Comparison of ENCODE assay signal across 8 cellular contexts in the genomic region with DNA sequence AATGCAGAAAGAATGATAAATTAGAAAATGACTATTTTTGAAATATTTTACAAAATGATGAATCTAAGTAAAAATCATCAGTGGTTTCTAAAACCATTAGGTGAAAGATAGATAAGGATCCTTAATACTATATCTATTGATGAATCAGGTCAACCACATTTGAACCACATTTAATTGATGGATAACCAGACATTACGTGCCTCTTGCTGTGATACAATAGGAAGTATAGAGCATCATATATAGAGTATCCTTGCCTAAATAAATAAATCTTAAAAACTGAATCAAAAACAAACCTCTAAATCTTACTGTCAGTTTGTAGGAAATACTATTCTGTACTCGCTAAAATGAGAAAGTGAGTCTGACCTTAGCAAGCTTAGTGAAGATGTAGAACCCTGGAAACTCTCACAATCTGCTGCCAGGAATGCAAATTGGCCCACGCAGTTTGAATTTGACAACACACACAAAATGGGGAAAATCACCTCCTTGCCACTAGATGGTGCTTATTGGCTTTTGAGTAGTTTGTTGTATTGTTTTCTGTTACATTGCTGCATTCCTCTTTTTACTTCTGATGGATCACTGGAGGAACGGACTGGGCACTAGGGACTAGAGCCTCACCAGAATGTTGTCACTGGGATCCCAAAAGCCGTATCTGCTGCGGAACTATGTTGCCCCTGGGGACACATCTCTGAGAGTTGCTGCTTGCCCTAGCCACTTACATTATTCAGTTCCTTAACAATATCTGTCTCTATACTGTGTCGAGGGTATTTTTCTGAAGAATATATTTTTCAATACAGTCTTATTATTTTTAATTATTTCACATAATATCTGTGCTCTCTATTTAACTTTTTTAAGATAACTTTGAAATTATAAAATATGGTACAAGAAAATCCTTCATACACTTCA. TPM values are rescaled to one million over a fixed set of nuclear protein-coding genes. Genes with fewer than 3 reads are reported as not detected.
A peak's percentile ranks its signal among the peaks of the same experiment; 100 is the strongest.
DNase-seq lines count a peak whose midpoint lies in the region; ATAC-seq, FAIRE-seq and TF ChIP-seq lines count a peak whose summit lies in the region.

No MANE protein-coding gene starts in this region.

- no peak for TF ChIP-seq EP300 in SK-N-SH (IDR thresholded peaks at IDR 0.05; ENCODE audit: borderline replicate concordance in 1 of 2, low read depth in 1 of 2, low read length in 1 of 2)

- peaks cover 6% of the 10 kb centered on the region for H3K4me1 ChIP-seq in GM23248 (ENCODE audit: insufficient read depth)
- no peaks in the 10 kb centered on the region for H3K4me1 ChIP-seq in SK-N-SH (ENCODE audit: control insufficient read depth in 1 of 2, insufficient read depth in 2 of 2, low read depth in 1 of 2, low read length in 1 of 2)

- H3F3A ChIP-seq in GM23248 (ENCODE audit: insufficient read depth) (no peaks in the 10 kb centered on the region), SK-N-SH (replicated peaks; ENCODE audit: insufficient read depth) (no peaks in the 10 kb centered on the region)

- no peaks in the 10 kb centered on the region for H3K4me1 Mint-ChIP-seq in naive B cell

- 30 to 33% methylated on average over 7 of the region's 7 CpGs for WGBS in GM23248 (ENCODE audit: low coverage in 1 of 2, low lambda C conversion rate in 2 of 2, missing lambda C conversion rate in 2 of 2), 2 experiments
- 43% methylated on average over 7 of the region's 7 CpGs for WGBS in SK-N-SH (ENCODE audit: low lambda C conversion rate)

- H3K27me3 ChIP-seq in GM23248 (replicated peaks; ENCODE audit: insufficient read depth) (no peaks in the 10 kb centered on the region), SK-N-SH (ENCODE audit: insufficient read depth) (no peaks in the 10 kb centered on the region)

- H3K9me3 ChIP-seq in GM23248 (ENCODE audit: low read depth) (no peaks in the 10 kb centered on the region), SK-N-SH (no peaks in the 10 kb centered on the region)

- TF ChIP-seq CTCF in SK-N-SH (IDR thresholded peaks at IDR 0.05): peak; percentile 74

- no peak overlapping the region for H3K27ac Mint-ChIP-seq in naive B cell

- no peaks in the 10 kb centered on the region for H3K27me3 Mint-ChIP-seq in naive B cell

- peaks cover 0 to 4% (median 0%) of the 10 kb centered on the region in 7 donors for H3K9me3 Mint-ChIP-seq in naive B cell

- ATAC-seq in naive B cell (ENCODE audit: low read depth in 2 of 2): peak; percentile 45 to 67

- peak; percentile 62 for DNase-seq in ELF-1 (ENCODE audit: low read depth, low spot score)
- DNase-seq in GM23248: peak; percentile 78
- DNase-seq in M059J (ENCODE audit: low read depth): peak; percentile 72
- DNase-seq in SK-N-SH: peak; percentile 60
- peak; percentile 54 for DNase-seq in dedifferentiated amniotic fluid mesenchymal stem cell (ENCODE audit: extremely low spot score)
- DNase-seq in naive B cell: peak; percentile 20
- no peak for DNase-seq in NK-92 treated with Interleukin-12 subunit alpha and Interleukin-12 subunit beta, amount 100 ng/mL, for 24 hours (lab: John Stamatoyannopoulos, UW)

- no peak overlapping the region for H3K9ac ChIP-seq in GM23248
- H3K9ac ChIP-seq in SK-N-SH: no peak overlapping the region

- CTCF ChIA-PET in SK-N-SH (lab: Yijun Ruan, JAX): interaction anchor here (0.6 to 1.2 kb wide), 6 partner anchors 8 to 230 kb away, joined by 3 to 4 read pairs (median 4); no protein-coding TSS in a partner anchor

- H3K4me3 Mint-ChIP-seq in naive B cell: no peak overlapping the region

- peak overlapping the region; percentile 37 for H3K4me2 ChIP-seq in GM23248 (ENCODE audit: unreplicated experiment)
- H3K4me2 ChIP-seq in SK-N-SH: no peak overlapping the region

- H3K9me2 ChIP-seq in GM23248 (ENCODE audit: insufficient read depth): no peaks in the 10 kb centered on the region
- H3K9me2 ChIP-seq in SK-N-SH: no peaks in the 10 kb centered on the region

- TF ChIP-seq RAD21 in SK-N-SH (IDR thresholded peaks at IDR 0.05; ENCODE audit: low read length): peak; percentile 81

- POLR2A ChIA-PET in SK-N-SH (lab: Yijun Ruan, JAX): no interaction called here

- no peaks in the 10 kb centered on the region for H3K79me2 ChIP-seq in GM23248 (ENCODE audit: insufficient read depth)
- H3K79me2 ChIP-seq in SK-N-SH (ENCODE audit: insufficient read depth): no peaks in the 10 kb centered on the region

- H4K20me1 ChIP-seq in GM23248 (ENCODE audit: insufficient read depth) (no peaks in the 10 kb centered on the region), SK-N-SH (ENCODE audit: insufficient read depth) (no peaks in the 10 kb centered on the region)

- H3K36me3 Mint-ChIP-seq in naive B cell: no peaks in the 10 kb centered on the region

- no peak overlapping the region for H3K27ac ChIP-seq in GM23248
- no peak overlapping the region for H3K27ac ChIP-seq in SK-N-SH (ENCODE audit: low read depth in 2 of 2, low read length in 1 of 2)

- FAIRE-seq in A204.1 (lab: Jason Lieb, UNC): peak; percentile 65

- in situ Hi-C loops in GM23248 (cut with MboI): loop anchor here (25.0 kb wide), 1 partner anchor 221 kb away; no protein-coding TSS in a partner anchor

- H2AFZ ChIP-seq in GM23248 (peak overlapping the region; percentile 66), SK-N-SH (ENCODE audit: low read depth) (peak overlapping the region; percentile 52)

- H3K4me3 ChIP-seq in GM23248: no peak overlapping the region
- no peak overlapping the region; a peak in 1 of 4 replicates for H3K4me3 ChIP-seq in SK-N-SH (ENCODE audit: low read depth in 2 of 2, low read length in 1 of 2)

- H3K36me3 ChIP-seq in GM23248 (ENCODE audit: low read depth) (no peaks in the 10 kb centered on the region), SK-N-SH (replicated peaks in 1 of 2; ENCODE audit: control insufficient read depth in 1 of 2, insufficient read depth in 2 of 2, low read length in 1 of 2) (no peaks in the 10 kb centered on the region)

TF ChIP-seq in SK-N-SH, 30 proteins besides CTCF, POLR2A, EP300 and RAD21:
- TF ChIP-seq RCOR1 (IDR thresholded peaks at IDR 0.05; ENCODE audit: low read length) (no peak), POLR2AphosphoS5 (IDR thresholded peaks at IDR 0.05; ENCODE audit: low read depth, low read length) (no peak), SMC3 (IDR thresholded peaks at IDR 0.05; ENCODE audit: low read depth, low read length) (peak; percentile 66; the same call in 1 of the 2 replicates)

RNA-seq across cellular contexts. Expression of gene SLAIN2, which starts 25.4 kb away (rescaled TPM):
- total RNA-seq in GM23248 (2014; rRNA removed; shearing (Covaris generic)): 60.4 and 98.3 TPM in 2 replicates
- polyA plus RNA-seq in GM23248 (2016; fragmentation: Nextera tagmentation; extraction: Ambion mirVana) (41.9 and 46.2 TPM in 2 replicates), SK-N-SH (2012; rRNA removed) (16.2 and 17.0 TPM in 2 replicates), naive B cell (ENCODE audit: low read depth in 6 of 6) (10 to 100 TPM; 14.5 to 33.2 (median 28.0) TPM)
- total RNA-seq in M059J (2014; rRNA removed; shearing (Covaris generic)): 82.8 and 109 TPM in 2 replicates
- 22.6 and 25.7 TPM in 2 replicates for polyA plus RNA-seq in SK-N-SH (2012; cell fraction: cytosol; rRNA removed)
- polyA plus RNA-seq in SK-N-SH (2012; cell fraction: nucleus; rRNA removed): 11.0 and 21.0 TPM in 2 replicates

RNA-seq across cellular contexts. Expression of gene TEC, which starts 46.3 kb away (rescaled TPM):
- total RNA-seq in GM23248 (2014; rRNA removed; shearing (Covaris generic)): not detected in 2 replicates
- polyA plus RNA-seq in GM23248 (2016; fragmentation: Nextera tagmentation; extraction: Ambion mirVana) (0.28 TPM in 1 of 2 replicates, not detected in the other), SK-N-SH (2012; rRNA removed) (0.85 and 1.3 TPM in 2 replicates), naive B cell (ENCODE audit: low read depth in 6 of 6) (1 to 10 TPM in 5 of 6 donors, under 1 TPM in 1; 0.97 to 2.7 (median 1.6) TPM)
- total RNA-seq in M059J (2014; rRNA removed; shearing (Covaris generic)): 0.12 and 0.81 TPM in 2 replicates
- 1.1 and 1.5 TPM in 2 replicates for polyA plus RNA-seq in SK-N-SH (2012; cell fraction: cytosol; rRNA removed)
- 1.8 and 3.7 TPM in 2 replicates for polyA plus RNA-seq in SK-N-SH (2012; cell fraction: nucleus; rRNA removed)
